ENCODE assay signal across 1 cellular context in the genomic region with DNA sequence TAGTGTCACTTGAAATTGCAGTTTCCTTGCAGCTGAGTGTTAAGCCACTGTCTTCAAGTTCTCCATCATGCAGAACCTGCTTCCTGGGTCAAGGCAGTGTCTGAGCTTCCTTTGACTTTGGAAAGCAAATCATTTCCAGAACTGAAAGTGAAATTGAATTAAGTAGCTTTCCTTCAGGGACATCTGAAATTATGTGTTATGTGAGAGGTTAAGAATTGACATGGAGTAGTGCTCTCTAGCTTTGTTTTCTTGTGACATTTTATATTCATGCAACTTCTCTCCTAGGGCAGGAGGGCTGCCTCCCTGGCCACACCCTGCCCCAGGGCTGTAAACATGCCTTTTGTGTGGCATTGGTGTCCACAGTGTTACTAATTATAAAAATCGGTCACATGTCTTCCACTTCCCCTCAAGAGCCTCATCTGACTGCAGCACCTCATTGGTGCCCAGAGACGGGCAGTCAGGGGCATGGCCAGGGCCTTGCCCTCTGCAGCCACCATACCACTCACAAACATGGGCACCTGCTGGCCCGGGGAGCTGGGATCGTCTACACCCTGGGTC.
A peak's percentile ranks its signal among the peaks of the same experiment; 100 is the strongest.
TF ChIP-seq lines count a peak whose summit lies in the region.

No MANE protein-coding gene starts in this region.

TF ChIP-seq in GM12878, 131 proteins besides CTCF, POLR2A, EP300 and RAD21:
- TF ChIP-seq DPF2 (IDR thresholded peaks at IDR 0.05) (0 out of 2 replicates have a peak, but pooled peaks have one; percentile 27), ZZZ3 (IDR thresholded peaks at IDR 0.05; ENCODE audit: control insufficient read depth, insufficient read length, low read depth) (no peak), ESRRA (IDR thresholded peaks at IDR 0.05; ENCODE audit: low read length) (no peak), HDAC6 (IDR thresholded peaks at IDR 0.05; ENCODE audit: unreplicated experiment) (no peak), IKZF1 (conservative IDR thresholded peaks at IDR 0.05) (peak; percentile 46; the same call in 1 of the 2 replicates), IRF4 (IDR thresholded peaks at IDR 0.05; ENCODE audit: low read depth, low read length) (peak; percentile 65; the same call in 1 of the 2 replicates), IKZF2 (IDR thresholded peaks at IDR 0.05) (peak; percentile 36 to 63; a peak in 2 of 4 replicates), MEF2B (IDR thresholded peaks at IDR 0.05; ENCODE audit: partially characterized antibody, poor library complexity, severe bottlenecking) (peak; percentile 52), EED (IDR thresholded peaks at IDR 0.05; ENCODE audit: low read depth) (peak; percentile 71), MTA3 (IDR thresholded peaks at IDR 0.05; ENCODE audit: borderline replicate concordance, low read length) (0 out of 2 replicates have a peak, but pooled peaks have one; percentile 38), STAT1 (conservative IDR thresholded peaks at IDR 0.05) (no peak), TCF3 (IDR thresholded peaks at IDR 0.05; ENCODE audit: borderline replicate concordance, insufficient read depth, low read depth, low read length) (no peak), RAD51 (IDR thresholded peaks at IDR 0.05) (peak; percentile 28; the same call in 1 of the 2 replicates), RUNX3 (IDR thresholded peaks at IDR 0.05; ENCODE audit: low read length) (0 out of 2 replicates have a peak, but pooled peaks have one; percentile 10), BHLHE40 (IDR thresholded peaks at IDR 0.05; ENCODE audit: borderline replicate concordance in 1 of 2, low read depth in 2 of 2, low read length in 1 of 2) (0 out of 4 replicates have a peak, but pooled peaks of 1 of the 2 experiments have one; percentile 12), SPI1 (IDR thresholded peaks at IDR 0.05; ENCODE audit: borderline replicate concordance, insufficient read depth, low read depth, low read length) (peak; percentile 63; the same call in 1 of the 2 replicates), NFIC (IDR thresholded peaks at IDR 0.05; ENCODE audit: low read depth, low read length) (0 out of 2 replicates have a peak, but pooled peaks have one; percentile 6), ETV6 (conservative IDR thresholded peaks at IDR 0.05 in 1 of 2, IDR thresholded peaks at IDR 0.05 in 1 of 2; ENCODE audit: borderline replicate concordance in 1 of 2, low read depth in 1 of 2) (0 out of 4 replicates have a peak, but pooled peaks of 1 of the 2 experiments have one; percentile 11), JUNB (IDR thresholded peaks at IDR 0.05) (peak; percentile 52)
- TF ChIP-seq, protein P1, sequence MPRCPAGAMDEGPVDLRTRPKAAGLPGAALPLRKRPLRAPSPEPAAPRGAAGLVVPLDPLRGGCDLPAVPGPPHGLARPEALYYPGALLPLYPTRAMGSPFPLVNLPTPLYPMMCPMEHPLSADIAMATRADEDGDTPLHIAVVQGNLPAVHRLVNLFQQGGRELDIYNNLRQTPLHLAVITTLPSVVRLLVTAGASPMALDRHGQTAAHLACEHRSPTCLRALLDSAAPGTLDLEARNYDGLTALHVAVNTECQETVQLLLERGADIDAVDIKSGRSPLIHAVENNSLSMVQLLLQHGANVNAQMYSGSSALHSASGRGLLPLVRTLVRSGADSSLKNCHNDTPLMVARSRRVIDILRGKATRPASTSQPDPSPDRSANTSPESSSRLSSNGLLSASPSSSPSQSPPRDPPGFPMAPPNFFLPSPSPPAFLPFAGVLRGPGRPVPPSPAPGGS (IDR thresholded peaks at IDR 0.05; ENCODE audit: borderline replicate concordance, insufficient read depth, low read depth, low read length, poor library complexity, severe bottlenecking) = no peak
- TF ChIP-seq, protein P2, sequence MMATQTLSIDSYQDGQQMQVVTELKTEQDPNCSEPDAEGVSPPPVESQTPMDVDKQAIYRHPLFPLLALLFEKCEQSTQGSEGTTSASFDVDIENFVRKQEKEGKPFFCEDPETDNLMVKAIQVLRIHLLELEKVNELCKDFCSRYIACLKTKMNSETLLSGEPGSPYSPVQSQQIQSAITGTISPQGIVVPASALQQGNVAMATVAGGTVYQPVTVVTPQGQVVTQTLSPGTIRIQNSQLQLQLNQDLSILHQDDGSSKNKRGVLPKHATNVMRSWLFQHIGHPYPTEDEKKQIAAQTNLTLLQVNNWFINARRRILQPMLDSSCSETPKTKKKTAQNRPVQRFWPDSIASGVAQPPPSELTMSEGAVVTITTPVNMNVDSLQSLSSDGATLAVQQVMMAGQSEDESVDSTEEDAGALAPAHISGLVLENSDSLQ (IDR thresholded peaks at IDR 0.05) = peak; percentile 9; the same call in 1 of the 2 replicates
- TF ChIP-seq, protein P3, sequence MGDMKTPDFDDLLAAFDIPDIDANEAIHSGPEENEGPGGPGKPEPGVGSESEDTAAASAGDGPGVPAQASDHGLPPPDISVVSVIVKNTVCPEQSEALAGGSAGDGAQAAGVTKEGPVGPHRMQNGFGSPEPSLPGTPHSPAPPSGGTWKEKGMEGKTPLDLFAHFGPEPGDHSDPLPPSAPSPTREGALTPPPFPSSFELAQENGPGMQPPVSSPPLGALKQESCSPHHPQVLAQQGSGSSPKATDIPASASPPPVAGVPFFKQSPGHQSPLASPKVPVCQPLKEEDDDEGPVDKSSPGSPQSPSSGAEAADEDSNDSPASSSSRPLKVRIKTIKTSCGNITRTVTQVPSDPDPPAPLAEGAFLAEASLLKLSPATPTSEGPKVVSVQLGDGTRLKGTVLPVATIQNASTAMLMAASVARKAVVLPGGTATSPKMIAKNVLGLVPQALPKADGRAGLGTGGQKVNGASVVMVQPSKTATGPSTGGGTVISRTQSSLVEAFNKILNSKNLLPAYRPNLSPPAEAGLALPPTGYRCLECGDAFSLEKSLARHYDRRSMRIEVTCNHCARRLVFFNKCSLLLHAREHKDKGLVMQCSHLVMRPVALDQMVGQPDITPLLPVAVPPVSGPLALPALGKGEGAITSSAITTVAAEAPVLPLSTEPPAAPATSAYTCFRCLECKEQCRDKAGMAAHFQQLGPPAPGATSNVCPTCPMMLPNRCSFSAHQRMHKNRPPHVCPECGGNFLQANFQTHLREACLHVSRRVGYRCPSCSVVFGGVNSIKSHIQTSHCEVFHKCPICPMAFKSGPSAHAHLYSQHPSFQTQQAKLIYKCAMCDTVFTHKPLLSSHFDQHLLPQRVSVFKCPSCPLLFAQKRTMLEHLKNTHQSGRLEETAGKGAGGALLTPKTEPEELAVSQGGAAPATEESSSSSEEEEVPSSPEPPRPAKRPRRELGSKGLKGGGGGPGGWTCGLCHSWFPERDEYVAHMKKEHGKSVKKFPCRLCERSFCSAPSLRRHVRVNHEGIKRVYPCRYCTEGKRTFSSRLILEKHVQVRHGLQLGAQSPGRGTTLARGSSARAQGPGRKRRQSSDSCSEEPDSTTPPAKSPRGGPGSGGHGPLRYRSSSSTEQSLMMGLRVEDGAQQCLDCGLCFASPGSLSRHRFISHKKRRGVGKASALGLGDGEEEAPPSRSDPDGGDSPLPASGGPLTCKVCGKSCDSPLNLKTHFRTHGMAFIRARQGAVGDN (IDR thresholded peaks at IDR 0.05) = no peak
- TF ChIP-seq, protein P4, sequence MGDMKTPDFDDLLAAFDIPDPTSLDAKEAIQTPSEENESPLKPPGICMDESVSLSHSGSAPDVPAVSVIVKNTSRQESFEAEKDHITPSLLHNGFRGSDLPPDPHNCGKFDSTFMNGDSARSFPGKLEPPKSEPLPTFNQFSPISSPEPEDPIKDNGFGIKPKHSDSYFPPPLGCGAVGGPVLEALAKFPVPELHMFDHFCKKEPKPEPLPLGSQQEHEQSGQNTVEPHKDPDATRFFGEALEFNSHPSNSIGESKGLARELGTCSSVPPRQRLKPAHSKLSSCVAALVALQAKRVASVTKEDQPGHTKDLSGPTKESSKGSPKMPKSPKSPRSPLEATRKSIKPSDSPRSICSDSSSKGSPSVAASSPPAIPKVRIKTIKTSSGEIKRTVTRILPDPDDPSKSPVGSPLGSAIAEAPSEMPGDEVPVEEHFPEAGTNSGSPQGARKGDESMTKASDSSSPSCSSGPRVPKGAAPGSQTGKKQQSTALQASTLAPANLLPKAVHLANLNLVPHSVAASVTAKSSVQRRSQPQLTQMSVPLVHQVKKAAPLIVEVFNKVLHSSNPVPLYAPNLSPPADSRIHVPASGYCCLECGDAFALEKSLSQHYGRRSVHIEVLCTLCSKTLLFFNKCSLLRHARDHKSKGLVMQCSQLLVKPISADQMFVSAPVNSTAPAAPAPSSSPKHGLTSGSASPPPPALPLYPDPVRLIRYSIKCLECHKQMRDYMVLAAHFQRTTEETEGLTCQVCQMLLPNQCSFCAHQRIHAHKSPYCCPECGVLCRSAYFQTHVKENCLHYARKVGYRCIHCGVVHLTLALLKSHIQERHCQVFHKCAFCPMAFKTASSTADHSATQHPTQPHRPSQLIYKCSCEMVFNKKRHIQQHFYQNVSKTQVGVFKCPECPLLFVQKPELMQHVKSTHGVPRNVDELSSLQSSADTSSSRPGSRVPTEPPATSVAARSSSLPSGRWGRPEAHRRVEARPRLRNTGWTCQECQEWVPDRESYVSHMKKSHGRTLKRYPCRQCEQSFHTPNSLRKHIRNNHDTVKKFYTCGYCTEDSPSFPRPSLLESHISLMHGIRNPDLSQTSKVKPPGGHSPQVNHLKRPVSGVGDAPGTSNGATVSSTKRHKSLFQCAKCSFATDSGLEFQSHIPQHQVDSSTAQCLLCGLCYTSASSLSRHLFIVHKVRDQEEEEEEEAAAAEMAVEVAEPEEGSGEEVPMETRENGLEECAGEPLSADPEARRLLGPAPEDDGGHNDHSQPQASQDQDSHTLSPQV (IDR thresholded peaks at IDR 0.05) = no peak
